In the genomic region with DNA sequence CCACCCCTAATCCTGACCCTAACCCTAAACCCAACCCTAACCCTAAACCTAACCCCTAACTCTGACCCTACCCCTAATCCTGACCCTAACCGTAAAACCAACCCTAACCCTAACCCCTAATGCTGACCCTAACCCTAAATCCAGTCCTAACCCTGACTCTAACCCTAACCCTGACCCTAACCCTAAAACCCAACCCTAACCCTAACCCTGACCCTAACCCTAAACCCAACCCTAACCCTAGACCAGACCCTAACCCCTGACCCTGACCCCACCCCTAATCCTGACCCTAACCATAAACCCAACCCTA, we compare ENCODE assay signal across 8 cellular contexts. TPM values are rescaled to one million over a fixed set of nuclear protein-coding genes. Genes with fewer than 3 reads are reported as not detected.
DNase-seq lines count a peak whose midpoint lies in the region; ATAC-seq and TF ChIP-seq lines count a peak whose summit lies in the region.

No MANE protein-coding gene starts in this region.

- H3K27ac ChIP-seq in CD8-positive, alpha-beta T cell (ENCODE audit: low read depth, low read length), result peak overlapping the region; percentile 42
- H3K27ac ChIP-seq in OCI-LY7 (ENCODE audit: low read depth, low read length, poor library complexity, severe bottlenecking) (no peak overlapping the region), esophagus (ENCODE audit: low read depth in 2 of 2, low read length in 1 of 2) (no peak overlapping the region)

- no peak for ATAC-seq in CD8-positive, alpha-beta T cell
- no peak for ATAC-seq in GM21360 (IDR thresholded peaks at IDR 0.05; ENCODE audit: unreplicated experiment)

- POLR2A ChIA-PET in CD8-positive, alpha-beta T cell (lab: Charles Lee), result no interaction called here
- POLR2A ChIA-PET in OCI-LY7 (lab: Charles Lee), result no interaction called here

- no peaks in the 10 kb centered on the region for H3K27me3 ChIP-seq in CD8-positive, alpha-beta T cell (ENCODE audit: insufficient read depth, low read length)
- no peaks in the 10 kb centered on the region for H3K27me3 ChIP-seq in esophagus (ENCODE audit: control insufficient read depth in 1 of 2, insufficient read depth in 2 of 2, low read length in 2 of 2)
- no peaks in the 10 kb centered on the region for H3K27me3 ChIP-seq in MG63

- WGBS in esophagus, 2 donors, result 95 to 96% methylated on average over 1 of the region's 1 CpG

- CTCF ChIA-PET in CD8-positive, alpha-beta T cell (lab: Charles Lee), result no interaction called here
- CTCF ChIA-PET in OCI-LY7 (lab: Charles Lee; ENCODE audit: unreplicated experiment), result no interaction called here

- H2AFZ ChIP-seq in OCI-LY7 (ENCODE audit: low read length), result no peak overlapping the region

- no peaks in the 10 kb centered on the region for H3K9me2 ChIP-seq in OCI-LY7 (ENCODE audit: insufficient read depth, low read length)

- H4K20me1 ChIP-seq in OCI-LY7 (ENCODE audit: insufficient read depth, low read length), result no peaks in the 10 kb centered on the region

- H3K27ac Mint-ChIP-seq in CD8-positive, alpha-beta T cell, result no peak overlapping the region
- H3K27ac Mint-ChIP-seq in osteocyte (ENCODE audit: unreplicated experiment), result no peak overlapping the region

- peak overlapping the region; percentile 82 for H3K4me3 Mint-ChIP-seq in CD8-positive, alpha-beta T cell
- peak overlapping the region; percentile 76 for H3K4me3 Mint-ChIP-seq in osteocyte (ENCODE audit: unreplicated experiment)

- intact Hi-C loops in CD8-positive, alpha-beta T cell (cut with DNase I, micrococcal nuclease), result loop anchor here (1.0 to 2.0 kb wide), 8 partner anchors 24 to 876 kb away; partner anchors contain the start of genes ATP5ME (in 2 of the 2), MYL5 (in 2 of the 2), DGKQ (in 1 of the 2) and IDUA (in 1 of the 2)
- intact Hi-C loops in OCI-LY7 (cut with micrococcal nuclease; ENCODE audit: unreplicated experiment), result no loop called here

- no peaks in the 10 kb centered on the region for H3K9me3 ChIP-seq in CD8-positive, alpha-beta T cell (ENCODE audit: low read length)
- H3K9me3 ChIP-seq in OCI-LY7 (ENCODE audit: low read length), result no peaks in the 10 kb centered on the region
- no peaks in the 10 kb centered on the region for H3K9me3 ChIP-seq in esophagus (ENCODE audit: control insufficient read depth in 2 of 2, insufficient read depth in 1 of 2, low read depth in 1 of 2, low read length in 1 of 2)
- no peaks in the 10 kb centered on the region for H3K9me3 ChIP-seq in MG63

- H3K36me3 ChIP-seq in CD8-positive, alpha-beta T cell (ENCODE audit: insufficient read depth, low read length), result no peaks in the 10 kb centered on the region
- H3K36me3 ChIP-seq in OCI-LY7 (ENCODE audit: insufficient read depth, low read length) (peaks cover 11% of the 10 kb centered on the region), esophagus (ENCODE audit: control insufficient read depth in 2 of 2, insufficient read depth in 2 of 2, low read length in 1 of 2) (no peaks in the 10 kb centered on the region), MG63 (no peaks in the 10 kb centered on the region)

- H3K79me2 ChIP-seq in OCI-LY7 (ENCODE audit: insufficient read depth, low read depth, low read length), result peaks cover 14% of the 10 kb centered on the region; the same call in 1 of the 2 replicates

- no peak overlapping the region for H3K4me2 ChIP-seq in OCI-LY7 (ENCODE audit: low read length)

- H3K9me3 Mint-ChIP-seq in CD8-positive, alpha-beta T cell, result no peaks in the 10 kb centered on the region
- H3K9me3 Mint-ChIP-seq in osteocyte (ENCODE audit: unreplicated experiment), result no peaks in the 10 kb centered on the region

- peaks cover 24% of the 10 kb centered on the region for H3K4me1 ChIP-seq in CD8-positive, alpha-beta T cell (ENCODE audit: insufficient read depth, low read length)
- H3K4me1 ChIP-seq in OCI-LY7 (ENCODE audit: insufficient read depth, low read length, poor library complexity, severe bottlenecking) (peaks cover 12% of the 10 kb centered on the region), esophagus (ENCODE audit: control insufficient read depth in 2 of 2, insufficient read depth in 2 of 2, low read length in 1 of 2) (peaks cover 10 to 16% of the 10 kb centered on the region in 2 donors)

- BruUV-seq in OCI-LY7 (replicated peaks; lab: Mats Ljungman, UMichigan), result no TSS peak

- no peak for TF ChIP-seq CTCF in CD8-positive, alpha-beta T cell (IDR thresholded peaks at IDR 0.05)
- TF ChIP-seq CTCF in OCI-LY7 (conservative IDR thresholded peaks at IDR 0.05; ENCODE audit: low read length) (no peak), osteocyte (IDR thresholded peaks at IDR 0.05) (no peak)

- no peaks in the 10 kb centered on the region for H3K27me3 Mint-ChIP-seq in CD8-positive, alpha-beta T cell (ENCODE audit: low read depth)
- peaks cover 6% of the 10 kb centered on the region for H3K27me3 Mint-ChIP-seq in osteocyte (ENCODE audit: unreplicated experiment)

- DNase-seq in CD8-positive, alpha-beta T cell, result no peak
- DNase-seq in OCI-LY7 (ENCODE audit: low spot score) (no peak), osteocyte (ENCODE audit: extremely low spot score, unreplicated experiment) (no peak), HT-29 (ENCODE audit: low spot score) (no peak), putamen (ENCODE audit: low spot score) (no peak), MG63 (no peak)

- no peaks in the 10 kb centered on the region for H3K36me3 Mint-ChIP-seq in CD8-positive, alpha-beta T cell
- peaks cover 6% of the 10 kb centered on the region for H3K36me3 Mint-ChIP-seq in osteocyte (ENCODE audit: unreplicated experiment)

- H3K4me3 ChIP-seq in CD8-positive, alpha-beta T cell (ENCODE audit: low read depth, low read length), result peak overlapping the region; percentile 89
- peak overlapping the region; percentile 82 for H3K4me3 ChIP-seq in OCI-LY7 (ENCODE audit: low read depth, low read length, poor library complexity, severe bottlenecking)
- H3K4me3 ChIP-seq in esophagus (ENCODE audit: low read depth in 1 of 2, low read length in 2 of 2), result peak overlapping the region; percentile 62 to 86
- no peak overlapping the region; the same call in 1 of the 2 replicates for H3K4me3 ChIP-seq in MG63

- peaks cover 23% of the 10 kb centered on the region for H3K4me1 Mint-ChIP-seq in CD8-positive, alpha-beta T cell (ENCODE audit: low read depth)
- H3K4me1 Mint-ChIP-seq in osteocyte (ENCODE audit: unreplicated experiment), result peaks cover 17% of the 10 kb centered on the region

RNA-seq across cellular contexts. Expression of gene PCGF3, which starts 0.7 kb away (rescaled TPM):
- 10 to 100 TPM; 39.1 to 39.5 TPM for total RNA-seq in CD8-positive, alpha-beta T cell
- 33.8 and 43.7 TPM in 2 replicates for total RNA-seq in OCI-LY7 (2014; rRNA removed; shearing (Covaris generic))
- total RNA-seq in OCI-LY7 (2022) (45.9 and 50.2 TPM in 2 replicates), osteocyte (69.8 and 70.0 TPM in 2 replicates)
- polyA plus RNA-seq in esophagus, result 10 to 100 TPM; 27.0 to 63.7 TPM
- 48.6 and 64.9 TPM in 2 replicates for total RNA-seq in HT-29 (2014; rRNA removed; shearing (Covaris generic))
- total RNA-seq in MG63 (2014; rRNA removed; shearing (Covaris generic); ENCODE audit: low replicate concordance), result 9.9 and 25.5 TPM in 2 replicates

RNA-seq across cellular contexts. Expression of gene SLC49A3, which starts 16.0 kb away (rescaled TPM):
- under 1 TPM; 0.69 to 0.73 TPM for total RNA-seq in CD8-positive, alpha-beta T cell
- total RNA-seq in OCI-LY7 (2014; rRNA removed; shearing (Covaris generic)), result not detected in 2 replicates
- total RNA-seq in OCI-LY7 (2022) (not detected in 2 replicates), osteocyte (0.31 and 0.67 TPM in 2 replicates)
- polyA plus RNA-seq in esophagus, result 1 to 10 TPM; 3.8 to 7.2 TPM
- total RNA-seq in HT-29 (2014; rRNA removed; shearing (Covaris generic)), result 0.56 TPM in 1 of 2 replicates, not detected in the other
- total RNA-seq in MG63 (2014; rRNA removed; shearing (Covaris generic); ENCODE audit: low replicate concordance), result 0.49 TPM in 1 of 2 replicates, not detected in the other

RNA-seq across cellular contexts. Expression of gene MYL5, which starts 30.6 kb away (rescaled TPM):
- total RNA-seq in CD8-positive, alpha-beta T cell, result 10 to 100 TPM; 27.2 to 28.7 TPM
- total RNA-seq in OCI-LY7 (2014; rRNA removed; shearing (Covaris generic)), result 23.0 and 24.4 TPM in 2 replicates
- total RNA-seq in OCI-LY7 (2022) (62.2 and 67.4 TPM in 2 replicates), osteocyte (32.2 and 32.3 TPM in 2 replicates)
- polyA plus RNA-seq in esophagus, result 10 to 100 TPM; 17.9 to 22.4 TPM
- 10.9 and 12.6 TPM in 2 replicates for total RNA-seq in HT-29 (2014; rRNA removed; shearing (Covaris generic))
- 1.2 TPM in 1 of 2 replicates, not detected in the other for total RNA-seq in MG63 (2014; rRNA removed; shearing (Covaris generic); ENCODE audit: low replicate concordance)

RNA-seq across cellular contexts. Expression of gene ATP5ME, which starts 30.8 kb away (rescaled TPM):
- 100 to 1,000 TPM; 113 to 114 TPM for total RNA-seq in CD8-positive, alpha-beta T cell
- total RNA-seq in OCI-LY7 (2014; rRNA removed; shearing (Covaris generic)), result 388 and 420 TPM in 2 replicates
- total RNA-seq in OCI-LY7 (2022), result 276 and 359 TPM in 2 replicates
- polyA plus RNA-seq in esophagus, result 100 to 1,000 TPM; 539 to 570 TPM
- total RNA-seq in osteocyte, result 261 and 271 TPM in 2 replicates
- total RNA-seq in HT-29 (2014; rRNA removed; shearing (Covaris generic)), result 378 and 389 TPM in 2 replicates
- 183 TPM in 1 of 2 replicates, not detected in the other for total RNA-seq in MG63 (2014; rRNA removed; shearing (Covaris generic); ENCODE audit: low replicate concordance)
